In the genomic region with DNA sequence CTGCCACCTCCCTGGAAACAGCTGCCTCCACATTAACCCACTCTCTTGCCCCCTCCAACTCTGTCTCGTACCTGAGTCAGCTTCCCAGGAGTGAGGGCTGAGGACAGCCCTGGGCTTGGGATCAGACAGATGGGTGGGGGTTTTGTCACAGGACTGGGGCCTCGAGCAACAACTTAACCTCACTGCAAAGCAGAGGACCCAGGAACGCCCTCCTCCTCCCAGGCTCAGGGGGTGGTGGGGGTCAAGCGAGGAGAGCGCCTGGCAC, we compare ENCODE assay signal across 8 cellular contexts. TPM values are rescaled to one million over a fixed set of nuclear protein-coding genes. Genes with fewer than 3 reads are reported as not detected.
DNase-seq lines count a peak whose midpoint lies in the region; ATAC-seq and TF ChIP-seq lines count a peak whose summit lies in the region.

No MANE protein-coding gene starts in this region.

- intact Hi-C loops in activated CD4-positive, alpha-beta memory T cell treated with anti-CD3 and anti-CD28 coated beads for 36 hours (cut with micrococcal nuclease): no loop called here

- in situ Hi-C loops in astrocyte of the spinal cord (cut with HindIII; ENCODE audit: low sequenced_read_pairs): no loop called here

- peak overlapping the region; percentile 50 for H3K4me3 Mint-ChIP-seq in activated CD4-positive, alpha-beta memory T cell treated with anti-CD3 and anti-CD28 coated beads for 36 hours
- no peak overlapping the region for H3K4me3 Mint-ChIP-seq in activated CD4-positive, alpha-beta memory T cell treated with anti-CD3 and anti-CD28 coated beads, Interleukin-2, amount 10 ng/mL, durations not matched to agents 7 days and 5 days
- peak overlapping the region; percentile 25 for H3K4me3 Mint-ChIP-seq in memory B cell

- no peaks in the 10 kb centered on the region for H3K9me3 Mint-ChIP-seq in activated CD4-positive, alpha-beta memory T cell treated with anti-CD3 and anti-CD28 coated beads for 36 hours
- no peaks in the 10 kb centered on the region for H3K9me3 Mint-ChIP-seq in activated CD4-positive, alpha-beta memory T cell treated with anti-CD3 and anti-CD28 coated beads, Interleukin-2, amount 10 ng/mL, durations not matched to agents 7 days and 5 days
- no peaks in the 10 kb centered on the region for H3K9me3 Mint-ChIP-seq in memory B cell

- peaks cover 14% of the 10 kb centered on the region for H3K4me1 ChIP-seq in suprapubic skin

- H3K27me3 ChIP-seq in suprapubic skin: peaks cover 45% of the 10 kb centered on the region

- H3K36me3 Mint-ChIP-seq in activated CD4-positive, alpha-beta memory T cell treated with anti-CD3 and anti-CD28 coated beads for 36 hours: no peaks in the 10 kb centered on the region
- no peaks in the 10 kb centered on the region for H3K36me3 Mint-ChIP-seq in activated CD4-positive, alpha-beta memory T cell treated with anti-CD3 and anti-CD28 coated beads, Interleukin-2, amount 10 ng/mL, durations not matched to agents 7 days and 5 days (ENCODE audit: low read depth)
- H3K36me3 Mint-ChIP-seq in memory B cell: no peaks in the 10 kb centered on the region

- DNase-seq in activated CD4-positive, alpha-beta memory T cell treated with anti-CD3 and anti-CD28 coated beads for 36 hours: no peak
- DNase-seq in activated CD4-positive, alpha-beta memory T cell treated with anti-CD3 and anti-CD28 coated beads, Interleukin-2, amount 10 ng/mL, durations not matched to agents 7 days and 5 days: no peak
- DNase-seq in astrocyte of the spinal cord (ENCODE audit: low read depth, low spot score): no peak
- no peak for DNase-seq in memory B cell (ENCODE audit: low spot score in 2 of 2)
- no peak for DNase-seq in suprapubic skin (ENCODE audit: low spot score in 2 of 2)
- no peak for DNase-seq in stimulated activated CD4-positive, alpha-beta T cell treated with anti-CD3 and anti-CD28 coated beads, Interleukin-2, amount 100 ng/mL, for 48 hours
- no peak for DNase-seq in stimulated activated CD4-positive, alpha-beta T cell treated with anti-CD3 and anti-CD28 coated beads, Interleukin-2, amount 100 ng/mL, for 24 hours

- POLR2A ChIA-PET in activated CD4-positive, alpha-beta memory T cell treated with anti-CD3 and anti-CD28 coated beads for 36 hours (lab: Charles Lee): no interaction called here
- POLR2A ChIA-PET in activated CD4-positive, alpha-beta memory T cell treated with anti-CD3 and anti-CD28 coated beads, Interleukin-2, amount 10 ng/mL, durations not matched to agents 7 days and 5 days (lab: Charles Lee): no interaction called here

- no peak for TF ChIP-seq POLR2A in suprapubic skin (IDR thresholded peaks at IDR 0.05)

- 40% methylated on average over 1 of the region's 5 CpGs for WGBS in suprapubic skin

- H3K4me3 ChIP-seq in astrocyte of the spinal cord (ENCODE audit: low read depth, low read length): peak overlapping the region; percentile 8
- H3K4me3 ChIP-seq in suprapubic skin: peak overlapping the region; percentile 37

- no peaks in the 10 kb centered on the region for H3K27me3 Mint-ChIP-seq in activated CD4-positive, alpha-beta memory T cell treated with anti-CD3 and anti-CD28 coated beads for 36 hours
- H3K27me3 Mint-ChIP-seq in activated CD4-positive, alpha-beta memory T cell treated with anti-CD3 and anti-CD28 coated beads, Interleukin-2, amount 10 ng/mL, durations not matched to agents 7 days and 5 days: no peaks in the 10 kb centered on the region
- peaks cover 5% of the 10 kb centered on the region for H3K27me3 Mint-ChIP-seq in memory B cell

- no peak for TF ChIP-seq CTCF in astrocyte of the spinal cord (IDR thresholded peaks at IDR 0.05; ENCODE audit: low read depth, low read length)
- no peak for TF ChIP-seq CTCF in suprapubic skin (IDR thresholded peaks at IDR 0.05)

- CTCF ChIA-PET in activated CD4-positive, alpha-beta memory T cell treated with anti-CD3 and anti-CD28 coated beads for 36 hours (lab: Charles Lee): interaction anchor here (1.0 kb wide), 1 partner anchor 148 kb away, joined by 3 read pairs; no protein-coding TSS in a partner anchor
- CTCF ChIA-PET in activated CD4-positive, alpha-beta memory T cell treated with anti-CD3 and anti-CD28 coated beads, Interleukin-2, amount 10 ng/mL, durations not matched to agents 7 days and 5 days (lab: Charles Lee): interaction anchor here (0.8 kb wide), 1 partner anchor 11 kb away, joined by 3 read pairs; no protein-coding TSS in a partner anchor

- no peak for TF ChIP-seq EP300 in suprapubic skin (IDR thresholded peaks at IDR 0.05)

- H3K9me3 ChIP-seq in suprapubic skin: no peaks in the 10 kb centered on the region

- no peak overlapping the region for H3K27ac ChIP-seq in suprapubic skin

- no peak overlapping the region for H3K27ac Mint-ChIP-seq in activated CD4-positive, alpha-beta memory T cell treated with anti-CD3 and anti-CD28 coated beads for 36 hours
- H3K27ac Mint-ChIP-seq in activated CD4-positive, alpha-beta memory T cell treated with anti-CD3 and anti-CD28 coated beads, Interleukin-2, amount 10 ng/mL, durations not matched to agents 7 days and 5 days: no peak overlapping the region
- H3K27ac Mint-ChIP-seq in memory B cell: peak overlapping the region; percentile 65

- ATAC-seq in memory B cell (ENCODE audit: low read depth): no peak
- no peak for ATAC-seq in GM18867 (IDR thresholded peaks at IDR 0.05; ENCODE audit: unreplicated experiment)

- H3K4me1 Mint-ChIP-seq in activated CD4-positive, alpha-beta memory T cell treated with anti-CD3 and anti-CD28 coated beads for 36 hours (ENCODE audit: low read depth): peaks cover 5% of the 10 kb centered on the region
- H3K4me1 Mint-ChIP-seq in activated CD4-positive, alpha-beta memory T cell treated with anti-CD3 and anti-CD28 coated beads, Interleukin-2, amount 10 ng/mL, durations not matched to agents 7 days and 5 days: peaks cover 2% of the 10 kb centered on the region
- H3K4me1 Mint-ChIP-seq in memory B cell: peaks cover 21% of the 10 kb centered on the region

- H3K36me3 ChIP-seq in suprapubic skin: no peaks in the 10 kb centered on the region

RNA-seq across cellular contexts. Expression of a gene that starts 0.4 kb away (rescaled TPM):
- total RNA-seq in activated CD4-positive, alpha-beta memory T cell treated with anti-CD3 and anti-CD28 coated beads for 36 hours: 1 to 10 TPM; 6.5 to 6.6 TPM
- total RNA-seq in activated CD4-positive, alpha-beta memory T cell treated with anti-CD3 and anti-CD28 coated beads, Interleukin-2, amount 10 ng/mL, durations not matched to agents 7 days and 5 days: under 1 TPM; 0.50 to 0.88 TPM
- total RNA-seq in suprapubic skin: under 1 TPM in 3 of 4 donors, not detected in 1; 0.32 to 0.98 (median 0.44) TPM
